8 cellular contexts compared by ENCODE assay signal in the genomic region with DNA sequence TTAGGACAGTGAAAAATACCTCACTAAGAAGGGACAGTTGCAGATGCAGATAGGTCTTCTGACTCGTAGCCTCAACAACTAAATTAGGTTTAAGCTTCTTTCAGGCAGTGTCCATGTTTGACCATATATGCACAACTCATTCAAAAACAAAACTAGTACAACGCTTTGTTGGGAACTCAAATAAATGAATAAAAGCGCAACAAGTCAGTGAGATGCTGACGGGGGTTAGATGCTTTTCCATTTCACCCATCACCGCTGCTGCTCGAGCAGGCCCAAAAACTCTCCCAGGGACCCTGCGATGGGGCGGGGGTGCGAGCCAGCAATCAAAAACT. TPM values are rescaled to one million over a fixed set of nuclear protein-coding genes. Genes with fewer than 3 reads are reported as not detected.
DNase-seq lines count a peak whose midpoint lies in the region; ATAC-seq, FAIRE-seq and TF ChIP-seq lines count a peak whose summit lies in the region.

No MANE protein-coding gene starts in this region.

- H3K4me1 ChIP-seq in A549 (peaks cover 21% of the 10 kb centered on the region; the same call in 2 of the 3 replicates), breast epithelium (peaks cover 0 to 5% of the 10 kb centered on the region in 2 donors)

- TF ChIP-seq RAD21 in A549 (conservative IDR thresholded peaks at IDR 0.05 in 1 of 2, IDR thresholded peaks at IDR 0.05 in 1 of 2): no peak

- H3K4me1 Mint-ChIP-seq in mesothelial cell of epicardium: peaks cover 35% of the 10 kb centered on the region

- ATAC-seq in A549: no peak
- ATAC-seq in HG03520 (IDR thresholded peaks at IDR 0.05; ENCODE audit: unreplicated experiment): peak; percentile 2
- no peak for ATAC-seq in HG03095 (IDR thresholded peaks at IDR 0.05; ENCODE audit: unreplicated experiment)

- H3K4me3 ChIP-seq in A549 (peak overlapping the region; percentile 81), breast epithelium (peak overlapping the region; percentile 89 to 99 (median 94))

- intact Hi-C loops in breast epithelium (cut with DNase I; ENCODE audit: low total_unique reads): no loop called here

- no peak for TF ChIP-seq EP300 in A549 (IDR thresholded peaks at IDR 0.05)

- no peaks in the 10 kb centered on the region for H3K27me3 ChIP-seq in breast epithelium

- H3K9me3 ChIP-seq in A549 (no peaks in the 10 kb centered on the region), breast epithelium (no peaks in the 10 kb centered on the region)

- H3K27ac Mint-ChIP-seq in mesothelial cell of epicardium: peak overlapping the region; percentile 68

- TF ChIP-seq POLR2A in A549 (IDR thresholded peaks at IDR 0.05; ENCODE audit: low read length) (no peak), breast epithelium (IDR thresholded peaks at IDR 0.05) (no peak)

- no peaks in the 10 kb centered on the region for H3K27me3 Mint-ChIP-seq in mesothelial cell of epicardium (ENCODE audit: low read depth)

- H3K27ac ChIP-seq in A549 (peak overlapping the region; percentile 90 to 96), breast epithelium (peak overlapping the region; percentile 91 to 95)

- no peak for TF ChIP-seq CTCF in A549 (IDR thresholded peaks at IDR 0.05)
- no peak for TF ChIP-seq CTCF in breast epithelium (IDR thresholded peaks at IDR 0.05)
- TF ChIP-seq CTCF in mesothelial cell of epicardium (IDR thresholded peaks at IDR 0.05; ENCODE audit: unreplicated experiment): no peak

- H3K4me2 ChIP-seq in A549: peak overlapping the region; percentile 97

- DNase-seq in A549 (ENCODE audit: low read depth in 1 of 2, low spot score in 1 of 2) (no peak), breast epithelium (ENCODE audit: low spot score in 2 of 2) (no peak), mesothelial cell of epicardium (ENCODE audit: low spot score in 2 of 2, unreplicated experiment in 2 of 2) (no peak), NCI-H2227 (lab: John Stamatoyannopoulos, UW; ENCODE audit: unreplicated experiment) (no peak), DMS 273 (lab: John Stamatoyannopoulos, UW; ENCODE audit: unreplicated experiment) (no peak), nucleus accumbens (lab: John Stamatoyannopoulos, UW) (no peak)

- FAIRE-seq in A549 (lab: Jason Lieb, UNC): peak; percentile 18

- H3K36me3 ChIP-seq in breast epithelium: no peaks in the 10 kb centered on the region

- H3K9me3 Mint-ChIP-seq in mesothelial cell of epicardium: no peaks in the 10 kb centered on the region

- POLR2A ChIA-PET in A549 (lab: Yijun Ruan, JAX): no interaction called here

- 2% methylated on average over 9 of the region's 9 CpGs for WGBS in A549 (ENCODE audit: missing lambda C conversion rate)

- CTCF ChIA-PET in A549 (lab: Yijun Ruan, JAX): interaction anchor here (0.7 to 17.4 kb wide), 8 partner anchors 9 to 133 kb away, joined by 3 to 343 read pairs (median 4); a partner anchor contains a TSS

- H3K4me3 Mint-ChIP-seq in mesothelial cell of epicardium: peak overlapping the region; percentile 93

- peaks cover 5% of the 10 kb centered on the region for H3K36me3 Mint-ChIP-seq in mesothelial cell of epicardium

TF ChIP-seq in A549, 52 proteins besides CTCF, POLR2A, EP300 and RAD21:
- no peak for TF ChIP-seq GATA3 (IDR thresholded peaks at IDR 0.05; ENCODE audit: borderline replicate concordance)
- TF ChIP-seq, protein P1, sequence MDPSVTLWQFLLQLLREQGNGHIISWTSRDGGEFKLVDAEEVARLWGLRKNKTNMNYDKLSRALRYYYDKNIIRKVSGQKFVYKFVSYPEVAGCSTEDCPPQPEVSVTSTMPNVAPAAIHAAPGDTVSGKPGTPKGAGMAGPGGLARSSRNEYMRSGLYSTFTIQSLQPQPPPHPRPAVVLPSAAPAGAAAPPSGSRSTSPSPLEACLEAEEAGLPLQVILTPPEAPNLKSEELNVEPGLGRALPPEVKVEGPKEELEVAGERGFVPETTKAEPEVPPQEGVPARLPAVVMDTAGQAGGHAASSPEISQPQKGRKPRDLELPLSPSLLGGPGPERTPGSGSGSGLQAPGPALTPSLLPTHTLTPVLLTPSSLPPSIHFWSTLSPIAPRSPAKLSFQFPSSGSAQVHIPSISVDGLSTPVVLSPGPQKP (IDR thresholded peaks at IDR 0.05; ENCODE audit: low read depth, low read length): no peak
- TF ChIP-seq ESRRA (IDR thresholded peaks at IDR 0.05; ENCODE audit: borderline replicate concordance, low read length): no peak
- TF ChIP-seq BHLHE40 (IDR thresholded peaks at IDR 0.05; ENCODE audit: low read depth, low read length): no peak
- TF ChIP-seq ZNF302 (CRISPR knock-in tag; IDR thresholded peaks at IDR 0.05): no peak
- TF ChIP-seq RCOR1 (IDR thresholded peaks at IDR 0.05; ENCODE audit: low read depth, low read length): no peak
- TF ChIP-seq KDM1A (IDR thresholded peaks at IDR 0.05; ENCODE audit: low read depth): no peak
- TF ChIP-seq EHMT2 (IDR thresholded peaks at IDR 0.05; ENCODE audit: low read depth): no peak
- TF ChIP-seq SREBF2 (IDR thresholded peaks at IDR 0.05): no peak

RNA-seq across cellular contexts. Expression of a gene that starts 0.6 kb away (rescaled TPM):
- polyA plus RNA-seq in A549 (2011; rRNA removed) (51.9 and 74.6 TPM in 2 replicates), A549 (2017; fragmentation: RNase III; extraction: RNeasy Plus Mini Kit Qiagen cat#74134 plus additional on column Dnase treatment) (49.1 to 51.6 TPM (median 49.5 TPM) in 3 replicates)
- 12.1 and 13.0 TPM in 2 replicates for polyA plus RNA-seq in A549 (2012; cell fraction: cytosol; rRNA removed)
- polyA plus RNA-seq in A549 (2012; cell fraction: nucleus; rRNA removed): 4.1 and 5.9 TPM in 2 replicates
- 8.4 and 11.0 TPM in 2 replicates for polyA minus RNA-seq in A549 (2011; rRNA and poly(A)+ RNA removed)
- total RNA-seq in breast epithelium (10 to 100 TPM; 11.4 to 25.0 (median 18.7) TPM), mesothelial cell of epicardium (36.8 to 40.4 TPM (median 39.6 TPM) in 3 replicates)

RNA-seq across cellular contexts. Expression of a gene that starts 20.1 kb away (rescaled TPM):
- polyA plus RNA-seq in A549 (2011; rRNA removed) (not detected in 2 replicates), A549 (2017; fragmentation: RNase III; extraction: RNeasy Plus Mini Kit Qiagen cat#74134 plus additional on column Dnase treatment) (not detected in 3 replicates)
- not detected in 2 replicates for polyA plus RNA-seq in A549 (2012; cell fraction: cytosol; rRNA removed)
- 0.04 TPM in 1 of 2 replicates, not detected in the other for polyA plus RNA-seq in A549 (2012; cell fraction: nucleus; rRNA removed)
- not detected in 2 replicates for polyA minus RNA-seq in A549 (2011; rRNA and poly(A)+ RNA removed)
- total RNA-seq in breast epithelium (1 to 10 TPM in 2 of 3 donors, under 1 TPM in 1; 0.98 to 1.4 (median 1.0) TPM), mesothelial cell of epicardium (0.11 to 0.51 TPM (median 0.29 TPM) in 3 replicates)

RNA-seq across cellular contexts. Expression of a gene that starts 53.5 kb away (rescaled TPM):
- polyA plus RNA-seq in A549 (2011; rRNA removed): 0.70 and 0.75 TPM in 2 replicates
- polyA plus RNA-seq in A549 (2012; cell fraction: cytosol; rRNA removed): 0.69 and 0.70 TPM in 2 replicates
- 2.3 and 2.9 TPM in 2 replicates for polyA plus RNA-seq in A549 (2012; cell fraction: nucleus; rRNA removed)
- 0.69 to 0.89 TPM (median 0.88 TPM) in 3 replicates for polyA plus RNA-seq in A549 (2017; fragmentation: RNase III; extraction: RNeasy Plus Mini Kit Qiagen cat#74134 plus additional on column Dnase treatment)
- 1.8 and 2.2 TPM in 2 replicates for polyA minus RNA-seq in A549 (2011; rRNA and poly(A)+ RNA removed)
- total RNA-seq in breast epithelium: 10 to 100 TPM; 40.6 to 87.8 (median 60.3) TPM
- total RNA-seq in mesothelial cell of epicardium: 18.0 to 20.9 TPM (median 19.4 TPM) in 3 replicates
